ENCODE assay signal across 17 cellular contexts in genomic region chr15:67010898-67011619, GRCh38. TPM values are rescaled to one million over a fixed set of nuclear protein-coding genes. Genes with fewer than 3 reads are reported as not detected.
DNase-seq lines count a peak whose midpoint lies in the region; ATAC-seq, FAIRE-seq and TF ChIP-seq lines count a peak whose summit lies in the region.
"Had no signal": no experiment of that assay in that cellular context is flagged by ENCODE, and none has a peak within 500 bp of the region (broad histone marks: within the 10 kb centered on the region; RNA-seq: fewer than 3 reads in every experiment).

No MANE protein-coding gene starts in this region.

- no peaks in the 10 kb centered on the region for H3K36me3 ChIP-seq in HUES64 (ENCODE audit: insufficient read depth, low read length)
- H3K36me3 ChIP-seq in astrocyte (ENCODE audit: insufficient read depth, low read length): no peaks in the 10 kb centered on the region

- H3K4me1 ChIP-seq in HUES64 (ENCODE audit: insufficient read depth, low read length) (peaks cover 28% of the 10 kb centered on the region), astrocyte (ENCODE audit: insufficient read depth, low read length) (peaks cover 15% of the 10 kb centered on the region)

- no peak overlapping the region for H3K4me2 ChIP-seq in astrocyte (ENCODE audit: low read length)
- H3K4me2 ChIP-seq: KMS-11 had no signal

- H3K79me2 ChIP-seq in astrocyte (ENCODE audit: insufficient read depth, low read length): no peaks in the 10 kb centered on the region

- H4K20me1 ChIP-seq in astrocyte (ENCODE audit: insufficient read depth, low read length): no peaks in the 10 kb centered on the region

- no peak for ATAC-seq in stimulated activated naive B cell treated with anti-CD40 and anti-IgM and Interleukin-4, amounts not matched to agents 10 μg/mL and 1 μg/mL and 100 μg/mL, for 72 hours (replicated peaks)
- ATAC-seq in GM18858 (IDR thresholded peaks at IDR 0.05; ENCODE audit: unreplicated experiment) (no peak), HG02678 (IDR thresholded peaks at IDR 0.05; ENCODE audit: unreplicated experiment) (no peak)
- ATAC-seq: activated naive CD4-positive, alpha-beta T cell treated with anti-CD3 and anti-CD28 coated beads, Interleukin-2, amount 50 U/mL, for 72 hours; foreskin keratinocyte had no signal

- H3K4me3 Mint-ChIP-seq in astrocyte (ENCODE audit: unreplicated experiment): no peak overlapping the region
- H3K4me3 Mint-ChIP-seq in stimulated activated naive B cell treated with anti-CD40 and anti-IgM and Interleukin-4, amounts not matched to agents 10 μg/mL and 1 μg/mL and 100 μg/mL, for 72 hours: no peak overlapping the region
- H3K4me3 Mint-ChIP-seq: activated CD4-positive, alpha-beta T cell treated with anti-CD3 and anti-CD28 coated beads, Interleukin-2, amount 10 ng/mL, durations not matched to agents 7 days and 5 days; activated T-cell treated with anti-CD3 and anti-CD28 coated beads, Interleukin-2, amount 50 U/mL, for 24 hours; memory B cell had no signal

- TF ChIP-seq CTCF in astrocyte (IDR thresholded peaks at IDR 0.05; ENCODE audit: insufficient read depth, low read depth, low read length): no peak

- FAIRE-seq in astrocyte (lab: Jason Lieb, UNC): no peak
- FAIRE-seq: bronchial epithelial cell had no signal

- H3K27me3 ChIP-seq in HUES64 (ENCODE audit: insufficient read depth, low read length) (no peaks in the 10 kb centered on the region), astrocyte (ENCODE audit: insufficient read depth, low read length) (peaks cover 3% of the 10 kb centered on the region)
- H3K27me3 ChIP-seq: foreskin keratinocyte had no signal

- H3K4me1 Mint-ChIP-seq in astrocyte (ENCODE audit: low read depth, unreplicated experiment): peaks cover 16% of the 10 kb centered on the region
- peaks cover 0 to 4% of the 10 kb centered on the region in 2 donors for H3K4me1 Mint-ChIP-seq in stimulated activated naive B cell treated with anti-CD40 and anti-IgM and Interleukin-4, amounts not matched to agents 10 μg/mL and 1 μg/mL and 100 μg/mL, for 72 hours

- peaks cover 6% of the 10 kb centered on the region for H3K9me3 Mint-ChIP-seq in astrocyte (ENCODE audit: unreplicated experiment)
- H3K9me3 Mint-ChIP-seq in stimulated activated naive B cell treated with anti-CD40 and anti-IgM and Interleukin-4, amounts not matched to agents 10 μg/mL and 1 μg/mL and 100 μg/mL, for 72 hours: no peaks in the 10 kb centered on the region
- H3K9me3 Mint-ChIP-seq: activated CD4-positive, alpha-beta T cell treated with anti-CD3 and anti-CD28 coated beads, Interleukin-2, amount 10 ng/mL, durations not matched to agents 7 days and 5 days; activated naive CD4-positive, alpha-beta T cell treated with anti-CD3 and anti-CD28 coated beads, Interleukin-2, amount 50 U/mL, for 72 hours; activated T-cell treated with anti-CD3 and anti-CD28 coated beads, Interleukin-2, amount 50 U/mL, for 24 hours; memory B cell had no signal

- no peak overlapping the region for H3K27ac Mint-ChIP-seq in astrocyte (ENCODE audit: unreplicated experiment)
- peak overlapping the region; percentile 42 for H3K27ac Mint-ChIP-seq in stimulated activated naive B cell treated with anti-CD40 and anti-IgM and Interleukin-4, amounts not matched to agents 10 μg/mL and 1 μg/mL and 100 μg/mL, for 72 hours
- H3K27ac Mint-ChIP-seq: activated CD4-positive, alpha-beta T cell treated with anti-CD3 and anti-CD28 coated beads, Interleukin-2, amount 10 ng/mL, durations not matched to agents 7 days and 5 days; activated naive CD4-positive, alpha-beta T cell treated with anti-CD3 and anti-CD28 coated beads, Interleukin-2, amount 50 U/mL, for 72 hours; activated T-cell treated with anti-CD3 and anti-CD28 coated beads, Interleukin-2, amount 50 U/mL, for 24 hours; memory B cell had no signal

- H3K27me3 Mint-ChIP-seq in astrocyte (ENCODE audit: low read depth, unreplicated experiment): peaks cover 10% of the 10 kb centered on the region
- peaks cover 0 to 10% of the 10 kb centered on the region in 2 donors for H3K27me3 Mint-ChIP-seq in stimulated activated naive B cell treated with anti-CD40 and anti-IgM and Interleukin-4, amounts not matched to agents 10 μg/mL and 1 μg/mL and 100 μg/mL, for 72 hours
- H3K27me3 Mint-ChIP-seq: activated CD4-positive, alpha-beta T cell treated with anti-CD3 and anti-CD28 coated beads, Interleukin-2, amount 10 ng/mL, durations not matched to agents 7 days and 5 days; activated T-cell treated with anti-CD3 and anti-CD28 coated beads, Interleukin-2, amount 50 U/mL, for 24 hours had no signal

- WGBS in HUES64: 53% methylated on average over 7 of the region's 7 CpGs

- no peak overlapping the region for H2AFZ ChIP-seq in astrocyte (ENCODE audit: low read depth, low read length)

- H3K4me3 ChIP-seq in HUES64 (ENCODE audit: low read length) (no peak overlapping the region), astrocyte (ENCODE audit: insufficient read depth, low read depth, low read length) (no peak overlapping the region)

- H3K36me3 Mint-ChIP-seq in astrocyte (ENCODE audit: low read depth, unreplicated experiment): no peaks in the 10 kb centered on the region
- H3K36me3 Mint-ChIP-seq in stimulated activated naive B cell treated with anti-CD40 and anti-IgM and Interleukin-4, amounts not matched to agents 10 μg/mL and 1 μg/mL and 100 μg/mL, for 72 hours: no peaks in the 10 kb centered on the region
- H3K36me3 Mint-ChIP-seq: activated naive CD4-positive, alpha-beta T cell treated with anti-CD3 and anti-CD28 coated beads, Interleukin-2, amount 50 U/mL, for 72 hours; memory B cell had no signal

- H3K9me3 ChIP-seq in HUES64 (ENCODE audit: insufficient read depth, low read depth, low read length) (no peaks in the 10 kb centered on the region), astrocyte (ENCODE audit: insufficient read depth, low read depth, low read length) (no peaks in the 10 kb centered on the region)

- DNase-seq in astrocyte (ENCODE audit: low read depth) (peak; percentile 25), left kidney (ENCODE audit: low read depth, low spot score) (peak; percentile 71), caudate nucleus (lab: John Stamatoyannopoulos, UW) (no peak)
- DNase-seq in stimulated activated naive B cell treated with anti-CD40 and anti-IgM and Interleukin-4, amounts not matched to agents 10 μg/mL and 1 μg/mL and 100 μg/mL, for 72 hours: no peak
- DNase-seq: activated CD4-positive, alpha-beta T cell treated with anti-CD3 and anti-CD28 coated beads, Interleukin-2, amount 10 ng/mL, durations not matched to agents 7 days and 5 days; activated T-cell treated with anti-CD3 and anti-CD28 coated beads, Interleukin-2, amount 50 U/mL, for 24 hours; effector CD8-positive, alpha-beta T cell; foreskin keratinocyte; NCI-H187 treated with DMSO at 0.1 percent for 48 hours had no signal

- H3K27ac ChIP-seq in HUES64 (ENCODE audit: low read depth, low read length) (peak overlapping the region; percentile 31; the same call in 1 of the 2 replicates), astrocyte (ENCODE audit: low read depth, low read length) (no peak overlapping the region), caudate nucleus (ENCODE audit: low read depth, low read length) (no peak overlapping the region)
- H3K27ac ChIP-seq: C4-2B, foreskin keratinocyte, KMS-11 had no signal

- H3K9ac ChIP-seq in HUES64 (ENCODE audit: low read depth, low read length) (no peak overlapping the region), astrocyte (ENCODE audit: low read length) (no peak overlapping the region)
- H3K9ac ChIP-seq: KMS-11 had no signal

RNA-seq across cellular contexts. Expression of gene SMAD3, which starts 54.3 kb away (rescaled TPM):
- 10.1 TPM for polyA plus RNA-seq in HUES64 (2013, experiment 1 of 2)
- polyA plus RNA-seq in HUES64 (2013, experiment 2 of 2): 14.0 TPM
- 65.6 and 78.0 TPM in 2 replicates for total RNA-seq in astrocyte

Comparison
In these comparisons a context has a peak if more than half of its experiments do, and no peak if none do; other contexts are left out.
1. DNase-seq: peak in astrocyte (single experiment) and left kidney (single experiment); none in stimulated activated naive B cell treated with anti-CD40 and anti-IgM and Interleukin-4, amounts not matched to agents 10 μg/mL and 1 μg/mL and 100 μg/mL, for 72 hours (single experiment) and caudate nucleus (0 of 61).